19 cellular contexts compared by ENCODE assay signal in genomic region chr22:49586873-49587272, GRCh38.
"Had no signal": no experiment of that assay in that cellular context is flagged by ENCODE, and none has a peak within 500 bp of the region (broad histone marks: within the 10 kb centered on the region; RNA-seq: fewer than 3 reads in every experiment).

No MANE protein-coding gene starts in this region.

- H3K9me3 ChIP-seq: mucosa of descending colon, right atrium auricular region, tibial nerve had no signal

- H3K4me3 ChIP-seq: mucosa of descending colon, right atrium auricular region, skin epidermis, tibial nerve had no signal

- H3K27me3 ChIP-seq: brain microvascular endothelial cell, foreskin keratinocyte, right atrium auricular region, tibial nerve had no signal

- DNase-seq: activated CD4-positive, alpha-beta T cell treated with anti-CD3 and anti-CD28 coated beads, Interleukin-2, amount 50 U/mL, for 1 hour; activated CD4-positive, CD25-positive, alpha-beta regulatory T cell; activated naive CD8-positive, alpha-beta T cell treated with anti-CD3 and anti-CD28 coated beads for 36 hours; activated T-cell treated with anti-CD3 and anti-CD28 coated beads for 4 hours; amygdala; brain microvascular endothelial cell; cerebellar nuclear complex; effector memory CD4-positive, alpha-beta T cell; foreskin keratinocyte; glutamatergic neuron; hypothalamus; mucosa of descending colon; naive thymus-derived CD4-positive, alpha-beta T cell; stimulated activated CD4-positive, alpha-beta T cell treated with anti-CD3 and anti-CD28 coated beads, Interleukin-4, amount 100 ng/mL, for 24 hours; stimulated activated naive CD4-positive, alpha-beta T cell; T-helper 2 cell had no signal

- ATAC-seq: foreskin keratinocyte; mucosa of descending colon; naive thymus-derived CD4-positive, alpha-beta T cell had no signal

- H3K27ac ChIP-seq: brain microvascular endothelial cell, foreskin keratinocyte, right atrium auricular region, skin epidermis, tibial nerve had no signal

- H3K36me3 ChIP-seq: brain microvascular endothelial cell, right atrium auricular region, tibial nerve had no signal

- H3K4me1 ChIP-seq: foreskin keratinocyte, right atrium auricular region, tibial nerve had no signal
